ENCODE assay signal across 9 cellular contexts in the genomic region with DNA sequence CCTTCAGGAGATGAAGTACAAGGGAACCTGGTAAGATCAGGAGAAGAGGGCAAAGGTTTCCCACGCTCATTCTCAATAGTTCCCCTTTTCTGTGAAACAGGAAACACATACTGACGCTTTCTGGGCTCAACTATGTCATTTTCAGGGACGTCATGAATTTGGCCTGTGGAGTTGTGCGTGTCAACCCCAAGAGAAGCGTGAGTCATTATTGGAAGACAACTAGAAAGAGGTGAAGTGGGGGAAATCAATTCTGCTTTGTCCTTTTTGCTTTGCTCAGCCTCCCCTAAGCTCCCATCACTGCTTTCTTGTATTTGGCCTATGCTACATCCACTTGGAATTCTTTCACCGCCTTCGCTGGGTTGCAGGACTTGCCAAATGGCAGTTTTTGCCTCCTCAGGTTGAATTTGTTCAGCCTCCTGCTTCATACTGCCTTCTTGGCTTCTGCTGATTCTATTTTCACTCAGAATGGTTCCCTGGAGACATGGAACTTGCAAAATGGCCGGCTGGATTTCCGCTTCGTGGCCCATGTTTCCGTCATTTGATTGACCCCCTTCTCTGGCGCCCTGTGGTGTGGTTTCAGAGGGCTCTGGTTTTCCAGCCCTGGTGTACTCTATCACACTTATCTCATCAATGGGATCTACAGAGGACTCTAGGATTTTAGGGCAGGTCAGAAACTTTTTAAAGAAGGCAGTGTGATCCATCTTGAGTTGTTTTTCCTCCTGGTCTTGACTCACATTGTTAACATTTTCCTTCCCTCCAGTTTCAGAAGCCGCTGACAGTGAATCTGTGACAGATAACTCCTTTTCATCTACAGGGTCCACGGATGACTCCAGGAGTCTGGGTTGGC.
DNase-seq lines count a peak whose midpoint lies in the region; ATAC-seq and TF ChIP-seq lines count a peak whose summit lies in the region.
"Had no signal": no experiment of that assay in that cellular context is flagged by ENCODE, and none has a peak within 500 bp of the region (broad histone marks: within the 10 kb centered on the region; RNA-seq: fewer than 3 reads in every experiment).

No MANE protein-coding gene starts in this region.

- 78 to 81% methylated on average over 12 to 14 of the region's 14 CpGs for WGBS in esophagus squamous epithelium, 2 donors

- no peaks in the 10 kb centered on the region for H3K9me3 ChIP-seq in esophagus squamous epithelium

- H3K27ac Mint-ChIP-seq in dendritic cell treated with granulocyte-macrophage colony-stimulating factor and Interleukin-4, amounts not matched to agents 40 ng/mL and 50 ng/mL, for 4 days: peak overlapping the region; percentile 80
- H3K27ac Mint-ChIP-seq: brain had no signal

- H3K4me1 ChIP-seq in esophagus squamous epithelium: peaks cover 0 to 4% (median 0%) of the 10 kb centered on the region in 3 donors

- H3K27ac ChIP-seq in esophagus squamous epithelium: no peak overlapping the region

- ATAC-seq in GM21447 (IDR thresholded peaks at IDR 0.05; ENCODE audit: unreplicated experiment) (peak; percentile 67), HG03558 (IDR thresholded peaks at IDR 0.05; ENCODE audit: extremely low read depth, unreplicated experiment) (peak; percentile 43)

- H3K36me3 Mint-ChIP-seq in dendritic cell treated with granulocyte-macrophage colony-stimulating factor and Interleukin-4, amounts not matched to agents 40 ng/mL and 50 ng/mL, for 4 days (ENCODE audit: low read depth): no peaks in the 10 kb centered on the region
- H3K36me3 Mint-ChIP-seq: brain had no signal

- TF ChIP-seq CTCF in esophagus squamous epithelium (IDR thresholded peaks at IDR 0.05): no peak

- no peaks in the 10 kb centered on the region for H3K36me3 ChIP-seq in esophagus squamous epithelium

- H3K4me3 ChIP-seq in esophagus squamous epithelium: no peak overlapping the region

- H3K27me3 ChIP-seq in esophagus squamous epithelium: peaks cover 0 to 7% (median 0%) of the 10 kb centered on the region in 4 donors

- no peaks in the 10 kb centered on the region for H3K9me3 Mint-ChIP-seq in dendritic cell treated with granulocyte-macrophage colony-stimulating factor and Interleukin-4, amounts not matched to agents 40 ng/mL and 50 ng/mL, for 4 days

- H3K27me3 Mint-ChIP-seq in dendritic cell treated with granulocyte-macrophage colony-stimulating factor and Interleukin-4, amounts not matched to agents 40 ng/mL and 50 ng/mL, for 4 days: peaks cover 4% of the 10 kb centered on the region

- intact Hi-C loops in dendritic cell treated with granulocyte-macrophage colony-stimulating factor and Interleukin-4, amounts not matched to agents 40 ng/mL and 50 ng/mL, for 4 days (cut with micrococcal nuclease): loop anchor here (1.0 to 2.0 kb wide), 3 partner anchors 10 to 135 kb away; a partner anchor contains a TSS
- intact Hi-C loops in esophagus squamous epithelium (cut with DNase I): loop anchor here (10.0 kb wide), 1 partner anchor 59 kb away; no protein-coding TSS in a partner anchor

- no peak overlapping the region for H3K4me3 Mint-ChIP-seq in dendritic cell treated with granulocyte-macrophage colony-stimulating factor and Interleukin-4, amounts not matched to agents 40 ng/mL and 50 ng/mL, for 4 days
- H3K4me3 Mint-ChIP-seq: brain had no signal

- peaks cover 52% of the 10 kb centered on the region for H3K4me1 Mint-ChIP-seq in dendritic cell treated with granulocyte-macrophage colony-stimulating factor and Interleukin-4, amounts not matched to agents 40 ng/mL and 50 ng/mL, for 4 days (ENCODE audit: low read depth)

- TF ChIP-seq POLR2A in GM15510 (IDR thresholded peaks at IDR 0.05; ENCODE audit: borderline replicate concordance, extremely low read depth, insufficient read length): peak; percentile 41
- TF ChIP-seq POLR2A in esophagus squamous epithelium (IDR thresholded peaks at IDR 0.05): no peak

- DNase-seq in central memory CD4-positive, alpha-beta T cell: no peak
- no peak for DNase-seq in NCI-H226
- no peak for DNase-seq in esophagus squamous epithelium (lab: John Stamatoyannopoulos, UW)
- DNase-seq in SHP77 treated with DMSO at 0.1 percent for 48 hours (lab: John Stamatoyannopoulos, UW): no peak
